ENCODE assay signal across 8 cellular contexts in genomic region chr10:24706479-24707118, GRCh38. TPM values are rescaled to one million over a fixed set of nuclear protein-coding genes. Genes with fewer than 3 reads are reported as not detected.
A peak's percentile ranks its signal among the peaks of the same experiment; 100 is the strongest.
DNase-seq lines count a peak whose midpoint lies in the region; ATAC-seq, FAIRE-seq and TF ChIP-seq lines count a peak whose summit lies in the region.

No MANE protein-coding gene starts in this region.

- no peak overlapping the region for H3K4me3 Mint-ChIP-seq in activated CD8-positive, alpha-beta T cell treated with anti-CD3 and anti-CD28 coated beads, Interleukin-2, amount 10 ng/mL, durations not matched to agents 7 days and 5 days

- intact Hi-C loops in left ventricle myocardium superior (cut with micrococcal nuclease), result no loop called here
- intact Hi-C loops in vagina (cut with DNase I), result no loop called here

- H3K4me2 ChIP-seq in A549, result peak overlapping the region; percentile 66

- H3K27ac ChIP-seq in A549 (peak overlapping the region; percentile 34 to 51; a peak in 4 of 6 replicates), vagina (peak overlapping the region; percentile 9)

- FAIRE-seq in A549 (lab: Jason Lieb, UNC), result peak; percentile 43

- POLR2A ChIA-PET in A549 (lab: Yijun Ruan, JAX), result interaction anchor here (1.5 kb wide), 1 partner anchor 16 kb away, joined by 5 read pairs; the partner anchor contains the start of gene ARHGAP21
- POLR2A ChIA-PET in activated CD8-positive, alpha-beta T cell treated with anti-CD3 and anti-CD28 coated beads, Interleukin-2, amount 10 ng/mL, durations not matched to agents 7 days and 5 days (lab: Charles Lee), result interaction anchor here (0.8 to 1.9 kb wide), 2 partner anchors 14 to 219 kb away, joined by 3 to 5 read pairs; no protein-coding TSS in a partner anchor

- H3K4me1 ChIP-seq in A549, result peaks cover 39% of the 10 kb centered on the region
- peaks cover 36% of the 10 kb centered on the region for H3K4me1 ChIP-seq in vagina

- H3K9me3 Mint-ChIP-seq in activated CD8-positive, alpha-beta T cell treated with anti-CD3 and anti-CD28 coated beads, Interleukin-2, amount 10 ng/mL, durations not matched to agents 7 days and 5 days (ENCODE audit: insufficient read depth), result no peaks in the 10 kb centered on the region

- no peak for TF ChIP-seq RAD21 in A549 (conservative IDR thresholded peaks at IDR 0.05 in 1 of 2, IDR thresholded peaks at IDR 0.05 in 1 of 2)

- H3K36me3 ChIP-seq in vagina, result no peaks in the 10 kb centered on the region

- peak; percentile 66 to 86 for DNase-seq in A549 (ENCODE audit: low read depth in 1 of 2, low spot score in 1 of 2)
- DNase-seq in GM03348 (ENCODE audit: low spot score), result peak; percentile 80
- peak; percentile 7 for DNase-seq in HuH-7.5 (ENCODE audit: low spot score)
- DNase-seq in activated CD8-positive, alpha-beta T cell treated with anti-CD3 and anti-CD28 coated beads, Interleukin-2, amount 10 ng/mL, durations not matched to agents 7 days and 5 days, result peak; percentile 45
- DNase-seq in left ventricle myocardium superior, result peak; percentile 29
- no peak for DNase-seq in vagina (ENCODE audit: extremely low spot score in 2 of 2)
- no peak for DNase-seq in SK-N-DZ (ENCODE audit: low spot score)

- WGBS in A549 (ENCODE audit: missing lambda C conversion rate), result 2% methylated on average over 7 of the region's 7 CpGs

- H3K4me3 ChIP-seq in A549 (no peak overlapping the region), vagina (no peak overlapping the region)

- TF ChIP-seq CTCF in A549 (IDR thresholded peaks at IDR 0.05) (no peak), vagina (IDR thresholded peaks at IDR 0.05) (no peak)

- TF ChIP-seq POLR2A in A549 (IDR thresholded peaks at IDR 0.05; ENCODE audit: low read length), result no peak
- TF ChIP-seq POLR2A in vagina (IDR thresholded peaks at IDR 0.05), result no peak

- H3K27ac Mint-ChIP-seq in activated CD8-positive, alpha-beta T cell treated with anti-CD3 and anti-CD28 coated beads, Interleukin-2, amount 10 ng/mL, durations not matched to agents 7 days and 5 days, result no peak overlapping the region

- no peaks in the 10 kb centered on the region for H3K27me3 Mint-ChIP-seq in activated CD8-positive, alpha-beta T cell treated with anti-CD3 and anti-CD28 coated beads, Interleukin-2, amount 10 ng/mL, durations not matched to agents 7 days and 5 days (ENCODE audit: low read depth)

- no peaks in the 10 kb centered on the region for H3K36me3 Mint-ChIP-seq in activated CD8-positive, alpha-beta T cell treated with anti-CD3 and anti-CD28 coated beads, Interleukin-2, amount 10 ng/mL, durations not matched to agents 7 days and 5 days (ENCODE audit: low read depth)

- CTCF ChIA-PET in A549 (lab: Yijun Ruan, JAX), result interaction anchor here (0.6 to 1.5 kb wide), 7 partner anchors 9 to 409 kb away, joined by 3 to 5 read pairs (median 3); no protein-coding TSS in a partner anchor
- CTCF ChIA-PET in activated CD8-positive, alpha-beta T cell treated with anti-CD3 and anti-CD28 coated beads, Interleukin-2, amount 10 ng/mL, durations not matched to agents 7 days and 5 days (lab: Charles Lee), result interaction anchor here (1.5 to 1.7 kb wide), 3 partner anchors 17 to 89 kb away, joined by 3 to 7 read pairs (median 4); partner anchors contain the start of gene ARHGAP21

- peaks cover 17% of the 10 kb centered on the region for H3K4me1 Mint-ChIP-seq in activated CD8-positive, alpha-beta T cell treated with anti-CD3 and anti-CD28 coated beads, Interleukin-2, amount 10 ng/mL, durations not matched to agents 7 days and 5 days (ENCODE audit: low read depth)

- 0 out of 5 replicates have a peak, but pooled peaks of 1 of the 2 experiments have one; percentile 17 for TF ChIP-seq EP300 in A549 (IDR thresholded peaks at IDR 0.05)

- ATAC-seq in A549 (peak; percentile 97 to 98), left ventricle myocardium superior (peak; percentile 89), GM18498 (IDR thresholded peaks at IDR 0.05; ENCODE audit: unreplicated experiment) (no peak)
- ATAC-seq in activated CD8-positive, alpha-beta T cell treated with anti-CD3 and anti-CD28 coated beads, Interleukin-2, amount 10 ng/mL, durations not matched to agents 7 days and 5 days, result peak; percentile 89

- H3K27me3 ChIP-seq in vagina, result no peaks in the 10 kb centered on the region

- H3K9me3 ChIP-seq in A549 (no peaks in the 10 kb centered on the region), vagina (no peaks in the 10 kb centered on the region)

TF ChIP-seq in A549, 52 proteins besides CTCF, POLR2A, EP300 and RAD21:
- TF ChIP-seq USF2 (IDR thresholded peaks at IDR 0.05), result no peak
- TF ChIP-seq RARB (CRISPR knock-in tag; IDR thresholded peaks at IDR 0.05), result 0 out of 2 replicates have a peak, but pooled peaks have one; percentile 23
- no peak for TF ChIP-seq ZNF302 (CRISPR knock-in tag; IDR thresholded peaks at IDR 0.05)
- peak; percentile 39; the same call in 1 of the 2 replicates for TF ChIP-seq MAX (IDR thresholded peaks at IDR 0.05)
- 0 out of 5 replicates have a peak, but pooled peaks of 1 of the 2 experiments have one; percentile 18 for TF ChIP-seq JUN (IDR thresholded peaks at IDR 0.05)
- TF ChIP-seq JUNB (IDR thresholded peaks at IDR 0.05), result peak; percentile 33; the same call in 1 of the 2 replicates
- 0 out of 2 replicates have a peak, but pooled peaks have one; percentile 19 for TF ChIP-seq FOSL2 (IDR thresholded peaks at IDR 0.05)
- TF ChIP-seq FOSL2 (CRISPR knock-in tag; IDR thresholded peaks at IDR 0.05), result peak; percentile 68
- TF ChIP-seq FOXS1 (CRISPR knock-in tag; IDR thresholded peaks at IDR 0.05), result no peak
- no peak for TF ChIP-seq RNF2 (IDR thresholded peaks at IDR 0.05; ENCODE audit: borderline replicate concordance, low read depth)
- peak; percentile 74 for TF ChIP-seq MAFK (IDR thresholded peaks at IDR 0.05; ENCODE audit: partially characterized antibody)
- peak; percentile 80 to 93 for TF ChIP-seq CEBPB (IDR thresholded peaks at IDR 0.05)
- no peak for TF ChIP-seq HMGXB4 (CRISPR knock-in tag; IDR thresholded peaks at IDR 0.05; ENCODE audit: borderline replicate concordance)
- TF ChIP-seq HEYL (CRISPR knock-in tag; IDR thresholded peaks at IDR 0.05), result no peak
- TF ChIP-seq TFCP2L1 (CRISPR knock-in tag; IDR thresholded peaks at IDR 0.05), result no peak
- peak; percentile 57; the same call in 1 of the 2 replicates for TF ChIP-seq GATA3 (IDR thresholded peaks at IDR 0.05; ENCODE audit: borderline replicate concordance)

RNA-seq across cellular contexts. Expression of gene ARHGAP21, which starts 17.1 kb away (rescaled TPM):
- polyA plus RNA-seq in A549 (2011; rRNA removed), result 83.8 and 84.4 TPM in 2 replicates
- polyA plus RNA-seq in A549 (2012; cell fraction: cytosol; rRNA removed), result 15.8 and 18.9 TPM in 2 replicates
- polyA plus RNA-seq in A549 (2012; cell fraction: nucleus; rRNA removed), result 18.6 and 22.8 TPM in 2 replicates
- polyA plus RNA-seq in A549 (2017; fragmentation: RNase III; extraction: RNeasy Plus Mini Kit Qiagen cat#74134 plus additional on column Dnase treatment), result 27.8 to 36.1 TPM (median 30.5 TPM) in 3 replicates
- polyA minus RNA-seq in A549 (2011; rRNA and poly(A)+ RNA removed), result 92.1 and 99.7 TPM in 2 replicates
- 10 to 100 TPM; 26.3 to 28.1 TPM for total RNA-seq in activated CD8-positive, alpha-beta T cell treated with anti-CD3 and anti-CD28 coated beads, Interleukin-2, amount 10 ng/mL, durations not matched to agents 7 days and 5 days
- 57.9 TPM for total RNA-seq in left ventricle myocardium superior
- 43.0 TPM for total RNA-seq in vagina
- polyA plus RNA-seq in SK-N-DZ (2014; cell fraction: cytosol; rRNA removed), result 28.6 and 32.3 TPM in 2 replicates
- 65.8 and 109 TPM in 2 replicates for polyA plus RNA-seq in SK-N-DZ (2014; cell fraction: nucleus; rRNA removed)

Comparison
In these comparisons a context has a peak if more than half of its experiments do, and no peak if none do; other contexts are left out.
1. DNase-seq: peak in A549 (2 of 2), GM03348 (single experiment), HuH-7.5 (single experiment), activated CD8-positive, alpha-beta T cell treated with anti-CD3 and anti-CD28 coated beads, Interleukin-2, amount 10 ng/mL, durations not matched to agents 7 days and 5 days (single experiment) and left ventricle myocardium superior (single experiment); none in vagina (0 of 2) and SK-N-DZ (single experiment).